ENCODE assay signal across 10 cellular contexts in genomic region chr7:30472081-30472770, GRCh38. TPM values are rescaled to one million over a fixed set of nuclear protein-coding genes. Genes with fewer than 3 reads are reported as not detected.
DNase-seq lines count a peak whose midpoint lies in the region; ATAC-seq and TF ChIP-seq lines count a peak whose summit lies in the region.
"Had no signal": no experiment of that assay in that cellular context is flagged by ENCODE, and none has a peak within 500 bp of the region (broad histone marks: within the 10 kb centered on the region; RNA-seq: fewer than 3 reads in every experiment).

No MANE protein-coding gene starts in this region.

- no peaks in the 10 kb centered on the region for H3K27me3 Mint-ChIP-seq in activated T-helper 17 cell treated with anti-CD3 and anti-CD28 coated beads, Interleukin-2, amount 50 U/mL, for 72 hours
- H3K27me3 Mint-ChIP-seq in stimulated activated memory B cell treated with anti-CD40 and anti-IgM and Interleukin-4, amounts not matched to agents 10 μg/mL and 1 μg/mL and 100 μg/mL, for 72 hours: no peaks in the 10 kb centered on the region

- H3K27ac Mint-ChIP-seq in activated T-helper 17 cell treated with anti-CD3 and anti-CD28 coated beads, Interleukin-2, amount 50 U/mL, for 72 hours: peak overlapping the region; percentile 62
- peak overlapping the region; percentile 71 for H3K27ac Mint-ChIP-seq in stimulated activated memory B cell treated with anti-CD40 and anti-IgM and Interleukin-4, amounts not matched to agents 10 μg/mL and 1 μg/mL and 100 μg/mL, for 72 hours

- H3K36me3 ChIP-seq in GM23248 (ENCODE audit: low read depth) (no peaks in the 10 kb centered on the region), liver (ENCODE audit: control insufficient read depth in 4 of 4, insufficient read depth in 3 of 4, low read depth in 1 of 4, low read length in 3 of 4) (no peaks in the 10 kb centered on the region)

- peak overlapping the region; percentile 92 for H3K27ac ChIP-seq in GM23248
- H3K27ac ChIP-seq in liver (ENCODE audit: low read depth in 1 of 2, low read length in 2 of 2): peak overlapping the region; percentile 2 to 53

- H3K9me3 Mint-ChIP-seq in activated T-helper 17 cell treated with anti-CD3 and anti-CD28 coated beads, Interleukin-2, amount 50 U/mL, for 72 hours: no peaks in the 10 kb centered on the region
- no peaks in the 10 kb centered on the region for H3K9me3 Mint-ChIP-seq in stimulated activated memory B cell treated with anti-CD40 and anti-IgM and Interleukin-4, amounts not matched to agents 10 μg/mL and 1 μg/mL and 100 μg/mL, for 72 hours

- H3K4me3 ChIP-seq in GM23248: no peak overlapping the region
- no peak overlapping the region for H3K4me3 ChIP-seq in liver (ENCODE audit: low read depth in 1 of 3, low read length in 3 of 3)

- H3K79me2 ChIP-seq in GM23248 (ENCODE audit: insufficient read depth): peaks cover 71% of the 10 kb centered on the region

- no peaks in the 10 kb centered on the region for H4K20me1 ChIP-seq in GM23248 (ENCODE audit: insufficient read depth)

- no peak for TF ChIP-seq CTCF in liver (IDR thresholded peaks at IDR 0.05; ENCODE audit: low read depth, low read length, missing input control)

- no peaks in the 10 kb centered on the region for H3K9me2 ChIP-seq in GM23248 (ENCODE audit: insufficient read depth)

- no peak overlapping the region for H2AFZ ChIP-seq in GM23248

- WGBS in GM23248 (ENCODE audit: low coverage in 1 of 2, low lambda C conversion rate in 2 of 2, missing lambda C conversion rate in 2 of 2), 2 experiments: 87% methylated on average over 4 of the region's 4 CpGs
- 56% methylated on average over 4 of the region's 4 CpGs for WGBS in liver

- H3K36me3 Mint-ChIP-seq in activated T-helper 17 cell treated with anti-CD3 and anti-CD28 coated beads, Interleukin-2, amount 50 U/mL, for 72 hours (ENCODE audit: low read depth): peaks cover 5% of the 10 kb centered on the region
- peaks cover 36% of the 10 kb centered on the region for H3K36me3 Mint-ChIP-seq in stimulated activated memory B cell treated with anti-CD40 and anti-IgM and Interleukin-4, amounts not matched to agents 10 μg/mL and 1 μg/mL and 100 μg/mL, for 72 hours

- peaks cover 88% of the 10 kb centered on the region for H3K4me1 ChIP-seq in GM23248 (ENCODE audit: insufficient read depth)
- peaks cover 0 to 5% (median 2%) of the 10 kb centered on the region in 4 donors for H3K4me1 ChIP-seq in liver (ENCODE audit: control insufficient read depth in 4 of 4, insufficient read depth in 4 of 4, low read length in 3 of 4)

- H3K4me2 ChIP-seq in GM23248 (ENCODE audit: unreplicated experiment): peak overlapping the region; percentile 16

- in situ Hi-C loops in GM23248 (cut with MboI): no loop called here

- ATAC-seq in activated T-helper 17 cell treated with anti-CD3 and anti-CD28 coated beads, Interleukin-2, amount 50 U/mL, for 72 hours (replicated peaks): peak; percentile 56
- ATAC-seq in stimulated activated memory B cell treated with anti-CD40 and anti-IgM and Interleukin-4, amounts not matched to agents 10 μg/mL and 1 μg/mL and 100 μg/mL, for 72 hours: no peak

- peaks cover 79% of the 10 kb centered on the region for H3F3A ChIP-seq in GM23248 (ENCODE audit: insufficient read depth)

- no peaks in the 10 kb centered on the region for H3K9me3 ChIP-seq in GM23248 (ENCODE audit: low read depth)
- H3K9me3 ChIP-seq in liver (ENCODE audit: control insufficient read depth in 4 of 4, low read length in 3 of 4): no peaks in the 10 kb centered on the region

- no peaks in the 10 kb centered on the region for H3K27me3 ChIP-seq in GM23248 (replicated peaks; ENCODE audit: insufficient read depth)
- no peaks in the 10 kb centered on the region for H3K27me3 ChIP-seq in liver (ENCODE audit: control insufficient read depth in 4 of 4, insufficient read depth in 4 of 4, low read length in 3 of 4)

- H3K4me1 Mint-ChIP-seq in activated T-helper 17 cell treated with anti-CD3 and anti-CD28 coated beads, Interleukin-2, amount 50 U/mL, for 72 hours: peaks cover 67% of the 10 kb centered on the region
- H3K4me1 Mint-ChIP-seq in stimulated activated memory B cell treated with anti-CD40 and anti-IgM and Interleukin-4, amounts not matched to agents 10 μg/mL and 1 μg/mL and 100 μg/mL, for 72 hours: peaks cover 86% of the 10 kb centered on the region

- DNase-seq in GM23248: peak; percentile 6
- DNase-seq in COLO668 (lab: John Stamatoyannopoulos, UW; ENCODE audit: unreplicated experiment): no peak
- no peak for DNase-seq in SKM-1 (lab: John Stamatoyannopoulos, UW; ENCODE audit: unreplicated experiment)
- no peak for DNase-seq in NCI-H187 (lab: John Stamatoyannopoulos, UW)
- DNase-seq in GM19240 (ENCODE audit: insufficient read length, low spot score): no peak
- DNase-seq: cortex of kidney, MV-4-11 had no signal

- TF ChIP-seq RAD21 in liver (IDR thresholded peaks at IDR 0.05): no peak

- H3K4me3 Mint-ChIP-seq in activated T-helper 17 cell treated with anti-CD3 and anti-CD28 coated beads, Interleukin-2, amount 50 U/mL, for 72 hours: peak overlapping the region; percentile 61
- H3K4me3 Mint-ChIP-seq in stimulated activated memory B cell treated with anti-CD40 and anti-IgM and Interleukin-4, amounts not matched to agents 10 μg/mL and 1 μg/mL and 100 μg/mL, for 72 hours: no peak overlapping the region

- H3K9ac ChIP-seq in GM23248: peak overlapping the region; percentile 48
- no peak overlapping the region for H3K9ac ChIP-seq in liver (ENCODE audit: low read depth in 1 of 2, low read length in 2 of 2)

TF ChIP-seq in liver, 16 proteins besides CTCF, POLR2A, EP300 and RAD21:
- TF ChIP-seq HNF4A (conservative IDR thresholded peaks at IDR 0.05): no peak
- TF ChIP-seq, protein P1, sequence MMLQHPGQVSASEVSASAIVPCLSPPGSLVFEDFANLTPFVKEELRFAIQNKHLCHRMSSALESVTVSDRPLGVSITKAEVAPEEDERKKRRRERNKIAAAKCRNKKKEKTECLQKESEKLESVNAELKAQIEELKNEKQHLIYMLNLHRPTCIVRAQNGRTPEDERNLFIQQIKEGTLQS (IDR thresholded peaks at IDR 0.05): no peak
- TF ChIP-seq FOXA2 (IDR thresholded peaks at IDR 0.05): no peak
- TF ChIP-seq EGR1 (IDR thresholded peaks at IDR 0.05; ENCODE audit: low read depth in 2 of 2): no peak
- TF ChIP-seq MAX (IDR thresholded peaks at IDR 0.05): no peak
- TF ChIP-seq, protein P2, sequence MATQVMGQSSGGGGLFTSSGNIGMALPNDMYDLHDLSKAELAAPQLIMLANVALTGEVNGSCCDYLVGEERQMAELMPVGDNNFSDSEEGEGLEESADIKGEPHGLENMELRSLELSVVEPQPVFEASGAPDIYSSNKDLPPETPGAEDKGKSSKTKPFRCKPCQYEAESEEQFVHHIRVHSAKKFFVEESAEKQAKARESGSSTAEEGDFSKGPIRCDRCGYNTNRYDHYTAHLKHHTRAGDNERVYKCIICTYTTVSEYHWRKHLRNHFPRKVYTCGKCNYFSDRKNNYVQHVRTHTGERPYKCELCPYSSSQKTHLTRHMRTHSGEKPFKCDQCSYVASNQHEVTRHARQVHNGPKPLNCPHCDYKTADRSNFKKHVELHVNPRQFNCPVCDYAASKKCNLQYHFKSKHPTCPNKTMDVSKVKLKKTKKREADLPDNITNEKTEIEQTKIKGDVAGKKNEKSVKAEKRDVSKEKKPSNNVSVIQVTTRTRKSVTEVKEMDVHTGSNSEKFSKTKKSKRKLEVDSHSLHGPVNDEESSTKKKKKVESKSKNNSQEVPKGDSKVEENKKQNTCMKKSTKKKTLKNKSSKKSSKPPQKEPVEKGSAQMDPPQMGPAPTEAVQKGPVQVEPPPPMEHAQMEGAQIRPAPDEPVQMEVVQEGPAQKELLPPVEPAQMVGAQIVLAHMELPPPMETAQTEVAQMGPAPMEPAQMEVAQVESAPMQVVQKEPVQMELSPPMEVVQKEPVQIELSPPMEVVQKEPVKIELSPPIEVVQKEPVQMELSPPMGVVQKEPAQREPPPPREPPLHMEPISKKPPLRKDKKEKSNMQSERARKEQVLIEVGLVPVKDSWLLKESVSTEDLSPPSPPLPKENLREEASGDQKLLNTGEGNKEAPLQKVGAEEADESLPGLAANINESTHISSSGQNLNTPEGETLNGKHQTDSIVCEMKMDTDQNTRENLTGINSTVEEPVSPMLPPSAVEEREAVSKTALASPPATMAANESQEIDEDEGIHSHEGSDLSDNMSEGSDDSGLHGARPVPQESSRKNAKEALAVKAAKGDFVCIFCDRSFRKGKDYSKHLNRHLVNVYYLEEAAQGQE (IDR thresholded peaks at IDR 0.05): no peak
- no peak for TF ChIP-seq TAF1 (conservative IDR thresholded peaks at IDR 0.05)
- TF ChIP-seq FOXA1 (IDR thresholded peaks at IDR 0.05): no peak
- no peak for TF ChIP-seq SP1 (IDR thresholded peaks at IDR 0.05)

RNA-seq across cellular contexts. Expression of gene NOD1, which starts 6.4 kb away (rescaled TPM):
- 8.6 and 11.1 TPM in 2 replicates for total RNA-seq in GM23248 (2014; rRNA removed; shearing (Covaris generic))
- polyA plus RNA-seq in GM23248 (2016; fragmentation: Nextera tagmentation; extraction: Ambion mirVana) (4.4 and 5.9 TPM in 2 replicates), liver (1 to 10 TPM; 1.7 to 1.8 TPM)
- total RNA-seq in activated T-helper 17 cell treated with anti-CD3 and anti-CD28 coated beads, Interleukin-2, amount 50 U/mL, for 72 hours: 10 to 100 TPM; 11.4 to 14.5 TPM
- 1 to 10 TPM; 2.1 to 3.5 TPM for total RNA-seq in liver

RNA-seq across cellular contexts. Expression of gene GGCT, which starts 32.4 kb away (rescaled TPM):
- 31.3 and 40.0 TPM in 2 replicates for total RNA-seq in GM23248 (2014; rRNA removed; shearing (Covaris generic))
- 47.9 and 48.8 TPM in 2 replicates for polyA plus RNA-seq in GM23248 (2016; fragmentation: Nextera tagmentation; extraction: Ambion mirVana)
- total RNA-seq in activated T-helper 17 cell treated with anti-CD3 and anti-CD28 coated beads, Interleukin-2, amount 50 U/mL, for 72 hours: 10 to 100 TPM; 35.5 to 68.3 TPM
- 10 to 100 TPM; 11.0 to 21.5 TPM for total RNA-seq in liver
- polyA plus RNA-seq in liver: 10 to 100 TPM; 21.2 to 22.5 TPM
